In the genomic region with DNA sequence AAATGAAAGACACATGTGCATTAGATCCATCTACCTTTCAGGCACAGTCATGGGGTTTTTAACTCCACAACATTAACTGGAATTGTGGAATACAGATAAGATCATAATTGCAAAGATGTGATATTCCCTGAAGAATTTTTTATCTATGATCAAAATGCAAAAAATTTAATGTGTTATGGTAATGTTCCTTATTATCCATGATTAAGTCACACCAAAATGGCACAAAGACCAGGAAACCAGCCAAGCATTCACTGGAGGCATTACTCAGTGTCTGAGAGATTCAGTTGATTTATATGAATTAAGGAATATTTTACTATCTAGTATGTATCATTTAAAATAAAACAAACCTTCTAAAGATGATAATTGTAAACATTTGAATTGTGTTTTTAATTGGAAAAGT, we compare ENCODE assay signal across 28 cellular contexts.
DNase-seq lines count a peak whose midpoint lies in the region; FAIRE-seq and TF ChIP-seq lines count a peak whose summit lies in the region.
"Had no signal": no experiment of that assay in that cellular context is flagged by ENCODE, and none has a peak within 500 bp of the region (broad histone marks: within the 10 kb centered on the region; RNA-seq: fewer than 3 reads in every experiment).

No MANE protein-coding gene starts in this region.

- no peaks in the 10 kb centered on the region for H4K20me1 ChIP-seq in astrocyte (ENCODE audit: insufficient read depth, low read length)

- no peaks in the 10 kb centered on the region for H3K79me2 ChIP-seq in astrocyte (ENCODE audit: insufficient read depth, low read length)

- H3K36me3 ChIP-seq in astrocyte (ENCODE audit: insufficient read depth, low read length): no peaks in the 10 kb centered on the region
- H3K36me3 ChIP-seq: gastroesophageal sphincter, thoracic aorta, vagina had no signal

- H3K9me3 ChIP-seq in astrocyte (ENCODE audit: insufficient read depth, low read depth, low read length): no peaks in the 10 kb centered on the region
- H3K9me3 ChIP-seq: gastroesophageal sphincter, thoracic aorta, vagina had no signal

- H3K4me1 Mint-ChIP-seq in HFFc6 (ENCODE audit: low read depth) (peaks cover 36% of the 10 kb centered on the region), astrocyte (ENCODE audit: low read depth, unreplicated experiment) (peaks cover 6% of the 10 kb centered on the region)
- H3K4me1 Mint-ChIP-seq in T-helper 2 cell treated with Interferon-gamma antibody and Interleukin-4, amounts not matched to agents 5 μg/mL and 100 μg/mL, for 36 hours (ENCODE audit: low read depth): no peaks in the 10 kb centered on the region
- H3K4me1 Mint-ChIP-seq: CD8-positive, alpha-beta memory T cell; natural killer cell had no signal

- DNase-seq in AG10803 (ENCODE audit: low read depth) (peak; percentile 50), HFFc6 (peak; percentile 64), astrocyte (ENCODE audit: low read depth) (peak; percentile 38), foreskin fibroblast (peak; percentile 47 to 75), SW 1271 (lab: John Stamatoyannopoulos, UW) (no peak), NCI-H82 (lab: John Stamatoyannopoulos, UW) (no peak)
- DNase-seq in T-helper 2 cell treated with Interferon-gamma antibody and Interleukin-4, amounts not matched to agents 5 μg/mL and 100 μg/mL, for 36 hours (ENCODE audit: low spot score): no peak
- no peak for DNase-seq in stimulated activated CD4-positive, alpha-beta T cell treated with anti-CD3 and anti-CD28 coated beads, Interleukin-4, amount 100 ng/mL, for 4 hours
- DNase-seq: activated naive CD4-positive, alpha-beta T cell treated with anti-CD3 and anti-CD28 coated beads, Interleukin-2, amount 50 U/mL, for 16 hours; anterior cingulate cortex; CD8-positive, alpha-beta memory T cell; dorsolateral prefrontal cortex; GF-D8; natural killer cell; NCI-H1105 treated with DMSO at 0.1 percent for 48 hours; NCI-H2029; NCI-H2227 treated with DMSO at 0.1 percent for 48 hours; stimulated activated CD4-positive, alpha-beta T cell treated with anti-CD3 and anti-CD28 coated beads, Interleukin-2, amount 100 ng/mL, for 48 hours; stimulated activated naive CD4-positive, alpha-beta T cell treated with Interleukin-2 at 50 U/mL for 16 hours; T1000 had no signal

- no peak for TF ChIP-seq CTCF in AG10803 (conservative IDR thresholded peaks at IDR 0.05; ENCODE audit: low read length)
- no peak for TF ChIP-seq CTCF in HFFc6 (IDR thresholded peaks at IDR 0.05)
- TF ChIP-seq CTCF in astrocyte (IDR thresholded peaks at IDR 0.05; ENCODE audit: insufficient read depth, low read depth, low read length): no peak
- no peak for TF ChIP-seq CTCF in foreskin fibroblast (IDR thresholded peaks at IDR 0.05; ENCODE audit: low read depth, low read length)

- FAIRE-seq in astrocyte (lab: Jason Lieb, UNC): peak; percentile 50
- FAIRE-seq: H1 had no signal

- no peak overlapping the region for H3K27ac ChIP-seq in astrocyte (ENCODE audit: low read depth, low read length)
- H3K27ac ChIP-seq: dorsolateral prefrontal cortex, gastroesophageal sphincter, HL-60, RWPE1, thoracic aorta, vagina had no signal

- H3K9me3 Mint-ChIP-seq in HFFc6: no peaks in the 10 kb centered on the region
- H3K9me3 Mint-ChIP-seq in astrocyte (ENCODE audit: unreplicated experiment): no peaks in the 10 kb centered on the region
- H3K9me3 Mint-ChIP-seq in T-helper 2 cell treated with Interferon-gamma antibody and Interleukin-4, amounts not matched to agents 5 μg/mL and 100 μg/mL, for 36 hours: no peaks in the 10 kb centered on the region
- H3K9me3 Mint-ChIP-seq: activated T-helper 1 cell treated with anti-CD3 and anti-CD28 coated beads, Interleukin-12 subunit alpha, Interleukin-12 subunit beta, Interleukin-2, Interleukin-4 antibody, amounts not matched to agents 30 ng/mL and 10 ng/mL and 1 ng/mL, durations not matched to agents 14 hours and 24 hours and 36 hours; CD8-positive, alpha-beta memory T cell had no signal

- H2AFZ ChIP-seq in astrocyte (ENCODE audit: low read depth, low read length): no peak overlapping the region

- H3K27me3 ChIP-seq in astrocyte (ENCODE audit: insufficient read depth, low read length): no peaks in the 10 kb centered on the region
- H3K27me3 ChIP-seq: dorsolateral prefrontal cortex, gastroesophageal sphincter, vagina had no signal

- H3K4me3 ChIP-seq in AG10803 (ENCODE audit: low read length) (no peak overlapping the region), astrocyte (ENCODE audit: insufficient read depth, low read depth, low read length) (no peak overlapping the region), foreskin fibroblast (ENCODE audit: low read depth in 1 of 2, low read length in 2 of 2) (no peak overlapping the region)
- H3K4me3 ChIP-seq: dorsolateral prefrontal cortex, gastroesophageal sphincter, smooth muscle cell, thoracic aorta, vagina had no signal

- no peaks in the 10 kb centered on the region for H3K4me1 ChIP-seq in astrocyte (ENCODE audit: insufficient read depth, low read length)
- H3K4me1 ChIP-seq: gastroesophageal sphincter, vagina had no signal

- H3K4me3 Mint-ChIP-seq in HFFc6 (no peak overlapping the region), astrocyte (ENCODE audit: unreplicated experiment) (no peak overlapping the region)
- H3K4me3 Mint-ChIP-seq in T-helper 2 cell treated with Interferon-gamma antibody and Interleukin-4, amounts not matched to agents 5 μg/mL and 100 μg/mL, for 36 hours: no peak overlapping the region
- H3K4me3 Mint-ChIP-seq: activated T-helper 1 cell treated with anti-CD3 and anti-CD28 coated beads, Interleukin-12 subunit alpha, Interleukin-12 subunit beta, Interleukin-2, Interleukin-4 antibody, amounts not matched to agents 30 ng/mL and 10 ng/mL and 1 ng/mL, durations not matched to agents 14 hours and 24 hours and 36 hours; CD8-positive, alpha-beta memory T cell; natural killer cell had no signal

- no peak overlapping the region for H3K9ac ChIP-seq in astrocyte (ENCODE audit: low read length)

- H3K36me3 Mint-ChIP-seq in HFFc6 (ENCODE audit: low read depth) (no peaks in the 10 kb centered on the region), astrocyte (ENCODE audit: low read depth, unreplicated experiment) (no peaks in the 10 kb centered on the region)
- no peaks in the 10 kb centered on the region for H3K36me3 Mint-ChIP-seq in T-helper 2 cell treated with Interferon-gamma antibody and Interleukin-4, amounts not matched to agents 5 μg/mL and 100 μg/mL, for 36 hours (ENCODE audit: low read depth)
- H3K36me3 Mint-ChIP-seq: natural killer cell had no signal

- no peaks in the 10 kb centered on the region for H3K27me3 Mint-ChIP-seq in HFFc6 (ENCODE audit: insufficient read depth)
- H3K27me3 Mint-ChIP-seq in astrocyte (ENCODE audit: low read depth, unreplicated experiment): no peaks in the 10 kb centered on the region
- no peaks in the 10 kb centered on the region for H3K27me3 Mint-ChIP-seq in T-helper 2 cell treated with Interferon-gamma antibody and Interleukin-4, amounts not matched to agents 5 μg/mL and 100 μg/mL, for 36 hours (ENCODE audit: low read depth)
- H3K27me3 Mint-ChIP-seq: CD8-positive, alpha-beta memory T cell had no signal

- H3K27ac Mint-ChIP-seq in HFFc6 (peak overlapping the region; percentile 59), astrocyte (ENCODE audit: unreplicated experiment) (no peak overlapping the region)
- H3K27ac Mint-ChIP-seq in T-helper 2 cell treated with Interferon-gamma antibody and Interleukin-4, amounts not matched to agents 5 μg/mL and 100 μg/mL, for 36 hours: no peak overlapping the region
- H3K27ac Mint-ChIP-seq: activated T-helper 1 cell treated with anti-CD3 and anti-CD28 coated beads, Interleukin-12 subunit alpha, Interleukin-12 subunit beta, Interleukin-2, Interleukin-4 antibody, amounts not matched to agents 30 ng/mL and 10 ng/mL and 1 ng/mL, durations not matched to agents 14 hours and 24 hours and 36 hours; CD8-positive, alpha-beta memory T cell; natural killer cell had no signal

- H3K4me2 ChIP-seq in astrocyte (ENCODE audit: low read length): no peak overlapping the region
- H3K4me2 ChIP-seq: smooth muscle cell had no signal

Comparison
In these comparisons a context has a peak if more than half of its experiments do, and no peak if none do; other contexts are left out.
1. DNase-seq: peak in AG10803 (single experiment), HFFc6 (single experiment), astrocyte (single experiment) and foreskin fibroblast (2 of 2); none in SW 1271 (0 of 2), T-helper 2 cell treated with Interferon-gamma antibody and Interleukin-4, amounts not matched to agents 5 μg/mL and 100 μg/mL, for 36 hours (single experiment), NCI-H82 (single experiment) and stimulated activated CD4-positive, alpha-beta T cell treated with anti-CD3 and anti-CD28 coated beads, Interleukin-4, amount 100 ng/mL, for 4 hours (0 of 2).